Comparison of ENCODE assay signal across 8 cellular contexts in the genomic region with DNA sequence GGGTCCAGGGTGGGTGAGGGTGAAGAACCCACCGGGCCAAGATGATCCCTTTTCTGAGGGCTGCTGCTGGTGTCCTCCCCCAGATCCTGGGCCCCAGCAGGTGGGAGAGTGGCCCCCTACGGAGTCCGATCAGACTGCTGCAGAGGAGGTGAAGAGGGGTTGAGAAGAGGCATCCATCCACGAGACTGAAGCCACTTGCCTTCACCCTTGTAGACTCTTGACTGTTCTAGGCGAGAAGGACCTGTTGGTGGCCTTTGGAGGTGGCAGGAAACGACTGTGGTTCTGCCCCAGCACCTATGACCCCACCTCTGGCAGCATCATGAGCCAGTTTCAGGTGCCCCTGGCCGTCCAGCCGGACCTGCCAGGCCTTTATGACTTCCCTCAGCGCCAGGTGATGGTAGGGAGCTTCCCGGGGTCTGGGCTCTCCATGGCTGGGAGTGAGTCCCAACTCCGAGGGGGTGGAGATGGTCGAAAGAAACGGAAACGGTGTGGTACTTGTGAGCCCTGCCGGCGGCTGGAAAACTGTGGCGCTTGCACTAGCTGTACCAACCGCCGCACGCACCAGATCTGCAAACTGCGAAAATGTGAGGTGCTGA. TPM values are rescaled to one million over a fixed set of nuclear protein-coding genes. Genes with fewer than 3 reads are reported as not detected.
DNase-seq lines count a peak whose midpoint lies in the region; ATAC-seq and TF ChIP-seq lines count a peak whose summit lies in the region.

No MANE protein-coding gene starts in this region.

- H4K8ac ChIP-seq in neuronal stem cell (ENCODE audit: low read depth, low read length), result no peak overlapping the region

- H2BK120ac ChIP-seq in neuronal stem cell (ENCODE audit: low read depth, low read length), result no peak overlapping the region

- H3K9me3 Mint-ChIP-seq in Calu3 (ENCODE audit: low read depth, unreplicated experiment), result no peaks in the 10 kb centered on the region

- H3K4me1 ChIP-seq in Panc1 (ENCODE audit: control insufficient read depth, insufficient read depth, low read length), result peaks cover 53% of the 10 kb centered on the region
- H3K4me1 ChIP-seq in neuronal stem cell (ENCODE audit: control insufficient read depth in 2 of 2, insufficient read depth in 1 of 2, low read depth in 1 of 2, low read length in 2 of 2), result peaks cover 30 to 38% of the 10 kb centered on the region in 2 donors
- H3K4me1 ChIP-seq in tibial nerve, result peaks cover 0 to 54% (median 41%) of the 10 kb centered on the region in 4 donors

- CTCF ChIA-PET in Calu3 (lab: Charles Lee), result interaction anchor here (0.9 to 2.6 kb wide), 4 partner anchors 10 to 159 kb away, joined by 3 to 5 read pairs (median 4); no protein-coding TSS in a partner anchor
- CTCF ChIA-PET in Panc1 (lab: Charles Lee), result interaction anchor here (1.9 kb wide), 1 partner anchor 158 kb away, joined by 13 read pairs; a partner anchor contains a TSS

- no peaks in the 10 kb centered on the region for H3K36me3 ChIP-seq in Panc1 (ENCODE audit: control insufficient read depth, insufficient read depth, low read length)
- H3K36me3 ChIP-seq in neuronal stem cell (replicated peaks in 1 of 2; ENCODE audit: control insufficient read depth in 2 of 2, insufficient read depth in 2 of 2, low read length in 2 of 2), result peaks cover 7 to 49% of the 10 kb centered on the region in 2 donors
- H3K36me3 ChIP-seq in tibial nerve, result no peaks in the 10 kb centered on the region

- peaks cover 5% of the 10 kb centered on the region for H3K79me1 ChIP-seq in neuronal stem cell (ENCODE audit: low read depth, low read length)

- POLR2A ChIA-PET in Panc1 (lab: Charles Lee), result interaction anchor here (0.5 kb wide), 1 partner anchor 130 kb away, joined by 11 read pairs; no protein-coding TSS in a partner anchor

- no TSS peak for BruUV-seq in Calu3 (replicated peaks; lab: Mats Ljungman, UMichigan)
- BruUV-seq in Panc1 (replicated peaks; lab: Mats Ljungman, UMichigan), result no TSS peak

- H2BK5ac ChIP-seq in neuronal stem cell (ENCODE audit: low read length), result no peak overlapping the region

- H3K4me2 ChIP-seq in neuronal stem cell (ENCODE audit: insufficient read depth, low read length, poor library complexity, severe bottlenecking), result peak overlapping the region; percentile 72

- no peak overlapping the region for H2BK15ac ChIP-seq in neuronal stem cell (ENCODE audit: low read length)

- H3K4me1 Mint-ChIP-seq in Calu3 (ENCODE audit: low read depth, unreplicated experiment), result peaks cover 66% of the 10 kb centered on the region

- TF ChIP-seq CTCF in Calu3 (IDR thresholded peaks at IDR 0.05; ENCODE audit: unreplicated experiment), result no peak
- no peak for TF ChIP-seq CTCF in Panc1 (IDR thresholded peaks at IDR 0.05)
- TF ChIP-seq CTCF in coronary artery (IDR thresholded peaks at IDR 0.05), result no peak
- TF ChIP-seq CTCF in tibial nerve (IDR thresholded peaks at IDR 0.05), result no peak

- no peak overlapping the region for H2AFZ ChIP-seq in neuronal stem cell (ENCODE audit: low read length)

- H2AK5ac ChIP-seq in neuronal stem cell (ENCODE audit: low read depth, low read length), result peak overlapping the region; percentile 1

- peak overlapping the region; percentile 36 for H2BK12ac ChIP-seq in neuronal stem cell (ENCODE audit: low read length)

- H3K9ac ChIP-seq in neuronal stem cell (ENCODE audit: low read depth, low read length, poor library complexity), result no peak overlapping the region

- no peaks in the 10 kb centered on the region for H3K9me3 ChIP-seq in Panc1 (ENCODE audit: control insufficient read depth, insufficient read depth, low read depth, low read length)
- H3K9me3 ChIP-seq in neuronal stem cell (replicated peaks in 1 of 2; ENCODE audit: control insufficient read depth in 2 of 2, insufficient read depth in 1 of 2, low read depth in 1 of 2, low read length in 2 of 2), result no peaks in the 10 kb centered on the region
- no peaks in the 10 kb centered on the region for H3K9me3 ChIP-seq in tibial nerve

- ATAC-seq in Panc1 (no peak), GM19328 (IDR thresholded peaks at IDR 0.05; ENCODE audit: unreplicated experiment) (no peak)

- no peak for TF ChIP-seq EP300 in tibial nerve (IDR thresholded peaks at IDR 0.05)

- no peak for TF ChIP-seq POLR2A in tibial nerve (IDR thresholded peaks at IDR 0.05)

- peak overlapping the region; percentile 81 for H3K4me3 Mint-ChIP-seq in Calu3 (ENCODE audit: low read depth, unreplicated experiment)

- H3K27me3 ChIP-seq in Panc1 (ENCODE audit: control insufficient read depth, insufficient read depth, low read length) (no peaks in the 10 kb centered on the region), neuronal stem cell (ENCODE audit: control insufficient read depth in 3 of 3, insufficient read depth in 3 of 3, low read depth in 1 of 3, low read length in 3 of 3) (peaks cover 0 to 29% (median 10%) of the 10 kb centered on the region in 3 experiments), tibial nerve (no peaks in the 10 kb centered on the region)

- DNase-seq in Calu3, result no peak
- DNase-seq in Panc1 (ENCODE audit: low read depth, low spot score), result no peak
- no peak for DNase-seq in coronary artery (ENCODE audit: low spot score)
- DNase-seq in neuronal stem cell (ENCODE audit: low spot score), result no peak
- no peak for DNase-seq in UCSD-AML1 (lab: John Stamatoyannopoulos, UW; ENCODE audit: unreplicated experiment)
- no peak for DNase-seq in middle frontal gyrus (ENCODE audit: extremely low spot score, low spot score)
- no peak for DNase-seq in tibial nerve (ENCODE audit: low spot score in 2 of 2)

- peaks cover 83% of the 10 kb centered on the region for H3K36me3 Mint-ChIP-seq in Calu3 (ENCODE audit: insufficient read depth, unreplicated experiment)

- in situ Hi-C loops in Panc1 (cut with HindIII; ENCODE audit: low pct_unique_long_range_greater_than_20kb, low sequenced_read_pairs), result no loop called here

- H4K91ac ChIP-seq in neuronal stem cell (ENCODE audit: low read depth, low read length, poor library complexity), result no peak overlapping the region

- WGBS in neuronal stem cell (ENCODE audit: extremely low coverage in 2 of 2, insufficient read length in 2 of 2, insufficient replicate concordance in 1 of 2), 2 donors, result no CpG with 5 or more reads among the region's 21 CpGs
- 92 to 95% methylated on average over 20 to 21 of the region's 21 CpGs for WGBS in tibial nerve, 2 donors

- no peaks in the 10 kb centered on the region for H3K27me3 Mint-ChIP-seq in Calu3 (ENCODE audit: unreplicated experiment)

- peak overlapping the region; percentile 0 for H3K18ac ChIP-seq in neuronal stem cell (ENCODE audit: low read length)

- intact Hi-C loops in Calu3 (cut with micrococcal nuclease; ENCODE audit: unreplicated experiment), result no loop called here
- intact Hi-C loops in Panc1 (cut with micrococcal nuclease; ENCODE audit: unreplicated experiment), result no loop called here

- peak overlapping the region; percentile 51 to 64 for H3K4me3 ChIP-seq in Panc1 (ENCODE audit: low read depth in 2 of 2, low read length in 2 of 2)
- H3K4me3 ChIP-seq in coronary artery, result peak overlapping the region; percentile 86
- H3K4me3 ChIP-seq in neuronal stem cell (ENCODE audit: low read length in 2 of 2), result peak overlapping the region; percentile 66 to 81
- H3K4me3 ChIP-seq in tibial nerve, result peak overlapping the region in 2 of 4 donors; percentile 47 to 76

- H3K4ac ChIP-seq in neuronal stem cell (ENCODE audit: low read length), result no peak overlapping the region

- H3K27ac Mint-ChIP-seq in Calu3 (ENCODE audit: unreplicated experiment), result peak overlapping the region; percentile 74

- H3K23ac ChIP-seq in neuronal stem cell (ENCODE audit: low read depth, low read length, poor library complexity), result no peak overlapping the region

- peak overlapping the region; percentile 86 for H3K27ac ChIP-seq in Panc1 (ENCODE audit: low read length)
- H3K27ac ChIP-seq in coronary artery, result peak overlapping the region in 1 of 2 donors; percentile 77
- no peak overlapping the region for H3K27ac ChIP-seq in neuronal stem cell (replicated peaks; ENCODE audit: low read length)
- peak overlapping the region in 2 of 4 donors; percentile 62 to 73 for H3K27ac ChIP-seq in tibial nerve

- H3K14ac ChIP-seq in neuronal stem cell (ENCODE audit: low read length), result peak overlapping the region; percentile 32

RNA-seq across cellular contexts. Expression of a gene that starts 1.5 kb away (rescaled TPM):
- total RNA-seq in Calu3 (2022) (23.3 and 24.4 TPM in 2 replicates), Panc1 (2021; ENCODE audit: unreplicated experiment) (13.1 TPM), tibial nerve (10 to 100 TPM in 1 of 4 donors, 1 to 10 TPM in 3; 4.3 to 14.1 (median 6.6) TPM)
- 7.0 TPM for polyA plus RNA-seq in Panc1 (2012; ENCODE audit: insufficient read length)
- 5.1 TPM for polyA plus RNA-seq in neuronal stem cell (2013, experiment 1 of 2)
- polyA plus RNA-seq in neuronal stem cell (2013, experiment 2 of 2), result 5.4 TPM

RNA-seq across cellular contexts. Expression of a gene that starts 59.5 kb away (rescaled TPM):
- total RNA-seq in Calu3 (2022) (78.6 and 82.8 TPM in 2 replicates), Panc1 (2021; ENCODE audit: unreplicated experiment) (78.5 TPM), tibial nerve (10 to 100 TPM; 36.9 to 63.9 (median 44.0) TPM)
- 82.3 TPM for polyA plus RNA-seq in Panc1 (2012; ENCODE audit: insufficient read length)
- polyA plus RNA-seq in neuronal stem cell (2013, experiment 1 of 2), result 175 TPM
- polyA plus RNA-seq in neuronal stem cell (2013, experiment 2 of 2), result 176 TPM
